ENCODE assay signal across 10 cellular contexts in genomic region chr22:41948928-41949296, GRCh38. TPM values are rescaled to one million over a fixed set of nuclear protein-coding genes. Genes with fewer than 3 reads are reported as not detected.
DNase-seq lines count a peak whose midpoint lies in the region; ATAC-seq and TF ChIP-seq lines count a peak whose summit lies in the region.
"Not testable (repeated sequence)": the region's sequence is repeated elsewhere in the genome, so short reads cannot be mapped to it uniquely, and the experiment has no call there.
"Had no signal": no experiment of that assay in that cellular context is flagged by ENCODE, and none has a peak within 500 bp of the region (broad histone marks: within the 10 kb centered on the region; RNA-seq: fewer than 3 reads in every experiment).

No MANE protein-coding gene starts in this region.

- peaks cover 48% of the 10 kb centered on the region for H3K4me1 ChIP-seq in DND-41 (ENCODE audit: insufficient read depth, low read length)

- H3K27ac ChIP-seq in DND-41 (ENCODE audit: low read length); SU-DHL-6 (ENCODE audit: low read depth, low read length): not testable (repeated sequence)

- CTCF ChIA-PET in activated CD8-positive, alpha-beta T cell treated with anti-CD3 and anti-CD28 coated beads for 36 hours (lab: Charles Lee): interaction anchor here (0.9 to 2.0 kb wide), 4 partner anchors 8 to 251 kb away, joined by 3 to 7 read pairs (median 5); no protein-coding TSS in a partner anchor

- H3K4me2 ChIP-seq in DND-41 (ENCODE audit: insufficient read depth, low read length) (peak overlapping the region; percentile 99), SU-DHL-6 (ENCODE audit: low read depth, low read length, poor library complexity, severe bottlenecking) (peak overlapping the region; percentile 6)

- not testable (repeated sequence) for DNase-seq in DND-41; activated CD8-positive, alpha-beta T cell treated with anti-CD3 and anti-CD28 coated beads for 36 hours; activated naive CD4-positive, alpha-beta T cell treated with anti-CD3 and anti-CD28 coated beads, Interleukin-2, amount 50 U/mL, for 72 hours (ENCODE audit: low spot score in 2 of 2); stimulated activated effector memory CD8-positive, alpha-beta T cell treated with anti-CD3 and anti-CD28 coated beads, Interleukin-12 subunit alpha, Interleukin-12 subunit beta, amount 100 ng/mL, for 72 hours (ENCODE audit: low spot score in 2 of 2)

- H3K27me3 ChIP-seq in DND-41 (ENCODE audit: insufficient read depth, low read length, poor library complexity); SU-DHL-6 (ENCODE audit: low read length): not testable (repeated sequence)

- H3K36me3 ChIP-seq in DND-41 (ENCODE audit: insufficient read depth, low read length): peaks cover 19% of the 10 kb centered on the region
- peaks cover 11% of the 10 kb centered on the region for H3K36me3 ChIP-seq in SU-DHL-6 (ENCODE audit: low read length)

- intact Hi-C loops in activated CD8-positive, alpha-beta T cell treated with anti-CD3 and anti-CD28 coated beads for 36 hours (cut with micrococcal nuclease): loop anchor here (10.0 kb wide), 1 partner anchor 126 kb away; the partner anchor contains the start of genes NAGA, PHETA2 and SMDT1
- intact Hi-C loops in dendritic cell treated with granulocyte-macrophage colony-stimulating factor and Interleukin-4, amounts not matched to agents 40 ng/mL and 50 ng/mL, for 4 days (cut with micrococcal nuclease): not testable (repeated sequence)

- H3K79me2 ChIP-seq in DND-41 (ENCODE audit: insufficient read depth, low read length) (peaks cover 43% of the 10 kb centered on the region), SU-DHL-6 (ENCODE audit: insufficient read depth, low read length) (peaks cover 23% of the 10 kb centered on the region)

- not testable (repeated sequence) for H3K4me3 ChIP-seq in DND-41 (ENCODE audit: low read depth in 1 of 2, low read length in 2 of 2); SU-DHL-6 (ENCODE audit: insufficient read depth, low read length, poor library complexity, severe bottlenecking)

- not testable (repeated sequence) for H3K9me2 ChIP-seq in SU-DHL-6 (replicated peaks; ENCODE audit: insufficient read depth, low read length)

- not testable (repeated sequence) for ATAC-seq in DND-41 (ENCODE audit: insufficient read depth, low read depth); activated CD8-positive, alpha-beta T cell treated with anti-CD3 and anti-CD28 coated beads for 36 hours; activated naive CD4-positive, alpha-beta T cell treated with anti-CD3 and anti-CD28 coated beads, Interleukin-2, amount 50 U/mL, for 72 hours; stimulated activated effector memory CD8-positive, alpha-beta T cell treated with anti-CD3 and anti-CD28 coated beads, Interleukin-12 subunit alpha, Interleukin-12 subunit beta, amount 100 ng/mL, for 72 hours

- H3K9me3 Mint-ChIP-seq in IgD-negative memory B cell; activated CD8-positive, alpha-beta T cell treated with anti-CD3 and anti-CD28 coated beads for 36 hours; activated naive CD4-positive, alpha-beta T cell treated with anti-CD3 and anti-CD28 coated beads, Interleukin-2, amount 50 U/mL, for 72 hours; dendritic cell treated with granulocyte-macrophage colony-stimulating factor and Interleukin-4, amounts not matched to agents 40 ng/mL and 50 ng/mL, for 4 days; stimulated activated effector memory CD8-positive, alpha-beta T cell treated with anti-CD3 and anti-CD28 coated beads, Interleukin-12 subunit alpha, Interleukin-12 subunit beta, amount 100 ng/mL, for 72 hours: not testable (repeated sequence)

- not testable (repeated sequence) for H2AFZ ChIP-seq in DND-41 (ENCODE audit: low read depth, low read length); SU-DHL-6 (ENCODE audit: low read depth, low read length, severe bottlenecking)

- H3K27ac Mint-ChIP-seq in IgD-negative memory B cell: peak overlapping the region; percentile 44 to 93 (median 76)
- H3K27ac Mint-ChIP-seq in activated CD8-positive, alpha-beta T cell treated with anti-CD3 and anti-CD28 coated beads for 36 hours: not testable (repeated sequence)
- H3K27ac Mint-ChIP-seq in activated naive CD4-positive, alpha-beta T cell treated with anti-CD3 and anti-CD28 coated beads, Interleukin-2, amount 50 U/mL, for 72 hours: peak overlapping the region; percentile 18 to 35
- H3K27ac Mint-ChIP-seq in dendritic cell treated with granulocyte-macrophage colony-stimulating factor and Interleukin-4, amounts not matched to agents 40 ng/mL and 50 ng/mL, for 4 days: peak overlapping the region; percentile 10
- H3K27ac Mint-ChIP-seq in stimulated activated effector memory CD8-positive, alpha-beta T cell treated with anti-CD3 and anti-CD28 coated beads, Interleukin-12 subunit alpha, Interleukin-12 subunit beta, amount 100 ng/mL, for 72 hours: peak overlapping the region; percentile 9

- H3K4me3 Mint-ChIP-seq in IgD-negative memory B cell: peak overlapping the region in 3 of 4 donors; percentile 55 to 71 (median 64)
- peak overlapping the region; percentile 88 for H3K4me3 Mint-ChIP-seq in activated CD8-positive, alpha-beta T cell treated with anti-CD3 and anti-CD28 coated beads for 36 hours
- not testable (repeated sequence) for H3K4me3 Mint-ChIP-seq in dendritic cell treated with granulocyte-macrophage colony-stimulating factor and Interleukin-4, amounts not matched to agents 40 ng/mL and 50 ng/mL, for 4 days
- H3K4me3 Mint-ChIP-seq in stimulated activated effector memory CD8-positive, alpha-beta T cell treated with anti-CD3 and anti-CD28 coated beads, Interleukin-12 subunit alpha, Interleukin-12 subunit beta, amount 100 ng/mL, for 72 hours: peak overlapping the region; percentile 87

- H3K36me3 Mint-ChIP-seq in IgD-negative memory B cell; dendritic cell treated with granulocyte-macrophage colony-stimulating factor and Interleukin-4, amounts not matched to agents 40 ng/mL and 50 ng/mL, for 4 days (ENCODE audit: low read depth): not testable (repeated sequence)
- peaks cover 19% of the 10 kb centered on the region for H3K36me3 Mint-ChIP-seq in activated CD8-positive, alpha-beta T cell treated with anti-CD3 and anti-CD28 coated beads for 36 hours (ENCODE audit: low read depth)
- peaks cover 22 to 36% of the 10 kb centered on the region in 2 donors for H3K36me3 Mint-ChIP-seq in activated naive CD4-positive, alpha-beta T cell treated with anti-CD3 and anti-CD28 coated beads, Interleukin-2, amount 50 U/mL, for 72 hours
- H3K36me3 Mint-ChIP-seq in stimulated activated effector memory CD8-positive, alpha-beta T cell treated with anti-CD3 and anti-CD28 coated beads, Interleukin-12 subunit alpha, Interleukin-12 subunit beta, amount 100 ng/mL, for 72 hours: peaks cover 31% of the 10 kb centered on the region

- not testable (repeated sequence) for H3K9me3 ChIP-seq in DND-41 (ENCODE audit: insufficient read depth, low read length, severe bottlenecking); SU-DHL-6 (ENCODE audit: insufficient read depth, low read length)

- H3K9ac ChIP-seq in DND-41 (ENCODE audit: low read depth, low read length): peak overlapping the region; percentile 92
- H3K9ac ChIP-seq in SU-DHL-6 (ENCODE audit: low read length): 0 out of 2 replicates have a peak overlapping the region, but pooled peaks have one; percentile 9

- POLR2A ChIA-PET in activated CD8-positive, alpha-beta T cell treated with anti-CD3 and anti-CD28 coated beads for 36 hours (lab: Charles Lee): interaction anchor here (1.2 to 2.5 kb wide), 2 partner anchors 9 to 132 kb away, joined by 3 to 15 read pairs; no protein-coding TSS in a partner anchor

- H3F3A ChIP-seq in SU-DHL-6 (ENCODE audit: insufficient read depth): peaks cover 11% of the 10 kb centered on the region

- H4K20me1 ChIP-seq in DND-41 (ENCODE audit: insufficient read depth, low read length); SU-DHL-6 (ENCODE audit: low read depth, low read length): not testable (repeated sequence)

- H3K4me1 Mint-ChIP-seq in IgD-negative memory B cell: peaks cover 27 to 39% (median 35%) of the 10 kb centered on the region in 3 donors
- H3K4me1 Mint-ChIP-seq in activated CD8-positive, alpha-beta T cell treated with anti-CD3 and anti-CD28 coated beads for 36 hours (ENCODE audit: low read depth): peaks cover 27% of the 10 kb centered on the region
- H3K4me1 Mint-ChIP-seq in dendritic cell treated with granulocyte-macrophage colony-stimulating factor and Interleukin-4, amounts not matched to agents 40 ng/mL and 50 ng/mL, for 4 days (ENCODE audit: low read depth): peaks cover 17% of the 10 kb centered on the region
- peaks cover 27% of the 10 kb centered on the region for H3K4me1 Mint-ChIP-seq in stimulated activated effector memory CD8-positive, alpha-beta T cell treated with anti-CD3 and anti-CD28 coated beads, Interleukin-12 subunit alpha, Interleukin-12 subunit beta, amount 100 ng/mL, for 72 hours

- not testable (repeated sequence) for TF ChIP-seq CTCF in DND-41 (IDR thresholded peaks at IDR 0.05; ENCODE audit: borderline replicate concordance, extremely low read depth, low read length, poor library complexity, severe bottlenecking); SU-DHL-6 (IDR thresholded peaks at IDR 0.05; ENCODE audit: insufficient read depth, low read length, poor library complexity, severe bottlenecking); activated CD8-positive, alpha-beta T cell treated with anti-CD3 and anti-CD28 coated beads for 36 hours (IDR thresholded peaks at IDR 0.05)

- H3K27me3 Mint-ChIP-seq in IgD-negative memory B cell; activated CD8-positive, alpha-beta T cell treated with anti-CD3 and anti-CD28 coated beads for 36 hours: not testable (repeated sequence)
- H3K27me3 Mint-ChIP-seq in dendritic cell treated with granulocyte-macrophage colony-stimulating factor and Interleukin-4, amounts not matched to agents 40 ng/mL and 50 ng/mL, for 4 days: peaks cover 14% of the 10 kb centered on the region

RNA-seq across cellular contexts. Expression of gene CENPM, which starts 2.0 kb away (rescaled TPM):
- polyA plus RNA-seq in IgD-negative memory B cell: 28.7 TPM
- 10 to 100 TPM; 62.5 to 63.1 TPM for total RNA-seq in activated CD8-positive, alpha-beta T cell treated with anti-CD3 and anti-CD28 coated beads for 36 hours
- 100 to 1,000 TPM in 1 of 2 donors, 10 to 100 TPM in 1; 72.8 to 108 TPM for total RNA-seq in activated naive CD4-positive, alpha-beta T cell treated with anti-CD3 and anti-CD28 coated beads, Interleukin-2, amount 50 U/mL, for 72 hours

RNA-seq across cellular contexts. Expression of gene SEPTIN3, which starts 20.3 kb away (rescaled TPM):
- 0.05 TPM for polyA plus RNA-seq in IgD-negative memory B cell
- total RNA-seq in activated CD8-positive, alpha-beta T cell treated with anti-CD3 and anti-CD28 coated beads for 36 hours: under 1 TPM; 0.20 to 0.36 TPM
- 1 to 10 TPM; 1.2 to 4.2 TPM for total RNA-seq in activated naive CD4-positive, alpha-beta T cell treated with anti-CD3 and anti-CD28 coated beads, Interleukin-2, amount 50 U/mL, for 72 hours
- total RNA-seq: Peyer's patch had no signal

RNA-seq across cellular contexts. Expression of gene TNFRSF13C, which starts 22.3 kb away (rescaled TPM):
- 80.6 TPM for polyA plus RNA-seq in IgD-negative memory B cell
- 1 to 10 TPM; 4.0 TPM for total RNA-seq in activated CD8-positive, alpha-beta T cell treated with anti-CD3 and anti-CD28 coated beads for 36 hours
- total RNA-seq in activated naive CD4-positive, alpha-beta T cell treated with anti-CD3 and anti-CD28 coated beads, Interleukin-2, amount 50 U/mL, for 72 hours: 1 to 10 TPM; 4.4 to 8.4 TPM

RNA-seq across cellular contexts. Expression of gene SHISA8, which starts 34.0 kb away (rescaled TPM):
- polyA plus RNA-seq in IgD-negative memory B cell: 1.7 TPM
- total RNA-seq in activated CD8-positive, alpha-beta T cell treated with anti-CD3 and anti-CD28 coated beads for 36 hours: 1 to 10 TPM; 2.3 to 2.7 TPM
- 1 to 10 TPM; 1.1 to 4.2 TPM for total RNA-seq in activated naive CD4-positive, alpha-beta T cell treated with anti-CD3 and anti-CD28 coated beads, Interleukin-2, amount 50 U/mL, for 72 hours
- total RNA-seq: IMR-90, NCI-H460, Peyer's patch had no signal
- polyA plus RNA-seq: IMR-90 had no signal
